Comparison of ENCODE assay signal across 8 cellular contexts in genomic region chr1:2194898-2195673, GRCh38. TPM values are rescaled to one million over a fixed set of nuclear protein-coding genes. Genes with fewer than 3 reads are reported as not detected.
DNase-seq lines count a peak whose midpoint lies in the region; TF ChIP-seq lines count a peak whose summit lies in the region.

No MANE protein-coding gene starts in this region.

- H3K79me2 ChIP-seq in OCI-LY1 (ENCODE audit: insufficient read depth, low read length) = no peaks in the 10 kb centered on the region

- TF ChIP-seq CTCF in GM20000 (IDR thresholded peaks at IDR 0.05; ENCODE audit: extremely low read depth, missing control alignments) (peak; percentile 83), OCI-LY1 (IDR thresholded peaks at IDR 0.05; ENCODE audit: low read length) (peak; percentile 88), epithelial cell of proximal tubule (conservative IDR thresholded peaks at IDR 0.05; ENCODE audit: low read depth, low read length) (peak; percentile 89)

- H3K9me3 ChIP-seq in OCI-LY1 (ENCODE audit: low read length) (no peaks in the 10 kb centered on the region), mucosa of rectum (ENCODE audit: control insufficient read depth in 2 of 2, low read length in 2 of 2) (no peaks in the 10 kb centered on the region)

- H3K4me1 ChIP-seq in OCI-LY1 (ENCODE audit: insufficient read depth, low read length, severe bottlenecking) (peaks cover 21% of the 10 kb centered on the region), mucosa of rectum (ENCODE audit: control insufficient read depth in 2 of 2, insufficient read depth in 2 of 2, low read length in 2 of 2) (peaks cover 36% of the 10 kb centered on the region in 2 donors)

- H4K20me1 ChIP-seq in OCI-LY1 (ENCODE audit: insufficient read depth, low read length) = no peaks in the 10 kb centered on the region

- H3K27ac ChIP-seq in OCI-LY1 (ENCODE audit: low read depth, low read length, poor library complexity, severe bottlenecking) (no peak overlapping the region), mucosa of rectum (ENCODE audit: low read depth in 2 of 2, low read length in 2 of 2) (peak overlapping the region; percentile 94)

- H3K9ac ChIP-seq in OCI-LY1 (ENCODE audit: low read length) = peak overlapping the region; percentile 53
- H3K9ac ChIP-seq in mucosa of rectum (ENCODE audit: low read depth in 1 of 2, low read length in 2 of 2) = peak overlapping the region; percentile 74 to 75

- H3K4me2 ChIP-seq in OCI-LY1 (ENCODE audit: low read length) = peak overlapping the region; percentile 67

- DNase-seq in COLO829 (ENCODE audit: low spot score) = peak; percentile 78
- DNase-seq in GM20000 (ENCODE audit: low spot score) = peak; percentile 91
- peak; percentile 79 for DNase-seq in HT1080 (ENCODE audit: low read depth)
- DNase-seq in activated T-cell treated with anti-CD3 and anti-CD28 coated beads for 4 hours = peak; percentile 72
- DNase-seq in epithelial cell of proximal tubule (ENCODE audit: low read depth) = no peak
- peak; percentile 67 to 72 for DNase-seq in stimulated activated CD8-positive, alpha-beta memory T cell treated with anti-CD3 and anti-CD28 coated beads, Interleukin-7, amount 100 ng/mL, for 1 hour (ENCODE audit: low read depth in 2 of 2)

- no peaks in the 10 kb centered on the region for H3F3A ChIP-seq in OCI-LY1 (ENCODE audit: insufficient read depth, low read length)

- H3K9me2 ChIP-seq in OCI-LY1 (ENCODE audit: low read depth, low read length) = no peaks in the 10 kb centered on the region

- H2AFZ ChIP-seq in OCI-LY1 (ENCODE audit: low read length) = no peak overlapping the region

- H3K4me3 ChIP-seq in OCI-LY1 (ENCODE audit: low read depth, low read length, poor library complexity, severe bottlenecking) (peak overlapping the region; percentile 70), epithelial cell of proximal tubule (ENCODE audit: low read depth, low read length) (peak overlapping the region; percentile 75), mucosa of rectum (ENCODE audit: low read length in 2 of 2) (peak overlapping the region; percentile 73 to 75)

- H3K36me3 ChIP-seq in OCI-LY1 (ENCODE audit: insufficient read depth, low read length) = no peaks in the 10 kb centered on the region
- no peaks in the 10 kb centered on the region for H3K36me3 ChIP-seq in mucosa of rectum (ENCODE audit: control insufficient read depth in 2 of 2, insufficient read depth in 2 of 2, low read length in 2 of 2)

- H3K27me3 ChIP-seq in OCI-LY1 (ENCODE audit: insufficient read depth, low read length) (no peaks in the 10 kb centered on the region), mucosa of rectum (ENCODE audit: control insufficient read depth in 2 of 2, insufficient read depth in 2 of 2, low read length in 2 of 2) (no peaks in the 10 kb centered on the region)

RNA-seq across cellular contexts. Expression of gene FAAP20, which starts 0.5 kb away (rescaled TPM):
- total RNA-seq in HT1080 (2014; rRNA removed; shearing (Covaris generic)) = 38.4 and 51.9 TPM in 2 replicates
- polyA plus RNA-seq in HT1080 (2015; cell fraction: cytosol; rRNA removed) = 115 and 132 TPM in 2 replicates
- polyA plus RNA-seq in HT1080 (2015; cell fraction: nucleus; rRNA removed) = 46.8 and 47.5 TPM in 2 replicates
- total RNA-seq in epithelial cell of proximal tubule = 40.0 and 63.3 TPM in 2 replicates

RNA-seq across cellular contexts. Expression of gene SKI, which starts 33.0 kb away (rescaled TPM):
- 12.7 and 18.0 TPM in 2 replicates for total RNA-seq in HT1080 (2014; rRNA removed; shearing (Covaris generic))
- 31.5 and 38.2 TPM in 2 replicates for polyA plus RNA-seq in HT1080 (2015; cell fraction: cytosol; rRNA removed)
- polyA plus RNA-seq in HT1080 (2015; cell fraction: nucleus; rRNA removed) = 34.2 and 36.7 TPM in 2 replicates
- total RNA-seq in epithelial cell of proximal tubule = 13.5 and 20.2 TPM in 2 replicates
